21 cellular contexts compared by ENCODE assay signal in genomic region chr11:70296681-70297080, GRCh38. TPM values are rescaled to one million over a fixed set of nuclear protein-coding genes. Genes with fewer than 3 reads are reported as not detected.
DNase-seq lines count a peak whose midpoint lies in the region; ATAC-seq and TF ChIP-seq lines count a peak whose summit lies in the region.
"Had no signal": no experiment of that assay in that cellular context is flagged by ENCODE, and none has a peak within 500 bp of the region (broad histone marks: within the 10 kb centered on the region; RNA-seq: fewer than 3 reads in every experiment).

No MANE protein-coding gene starts in this region.

- DNase-seq in HFFc6 (no peak), brain microvascular endothelial cell (peak; percentile 12), osteoblast (ENCODE audit: insufficient read length, low spot score, missing footprints) (no peak), NCI-H2107 treated with DMSO at 0.1 percent for 48 hours (lab: John Stamatoyannopoulos, UW; ENCODE audit: unreplicated experiment) (no peak)
- DNase-seq: CD8-positive, alpha-beta memory T cell; DMS53; H9; NCI-H1105; NCI-H2029 treated with DMSO at 0.1 percent for 48 hours; NCI-H2171; NCI-H345; NCI-H524; NCI-H774; Right ventricle myocardium superior had no signal

- H3K27ac ChIP-seq in ACC112 (ENCODE audit: low read depth, low read length), result peak overlapping the region; percentile 38; the same call in 1 of the 2 replicates
- H3K27ac ChIP-seq in brain microvascular endothelial cell, result peak overlapping the region; percentile 75
- H3K27ac ChIP-seq in osteoblast (ENCODE audit: low read depth, low read length), result peak overlapping the region; percentile 82
- H3K27ac ChIP-seq: C4-2B, GM23248 had no signal

- no peaks in the 10 kb centered on the region for H3K9me3 Mint-ChIP-seq in HFFc6
- H3K9me3 Mint-ChIP-seq: CD8-positive, alpha-beta memory T cell; IgD-negative memory B cell had no signal

- no peak overlapping the region for H3K4me2 ChIP-seq in osteoblast (ENCODE audit: insufficient read depth, low read length)

- peaks cover 1% of the 10 kb centered on the region; the same call in 1 of the 2 replicates for H3K27me3 Mint-ChIP-seq in HFFc6 (ENCODE audit: insufficient read depth)
- H3K27me3 Mint-ChIP-seq: CD8-positive, alpha-beta memory T cell; IgD-negative memory B cell had no signal

- H4K20me1 ChIP-seq in osteoblast (ENCODE audit: insufficient read depth, low read length), result peaks cover 22% of the 10 kb centered on the region

- H3K4me3 Mint-ChIP-seq in HFFc6, result no peak overlapping the region
- H3K4me3 Mint-ChIP-seq: CD8-positive, alpha-beta memory T cell; H9; IgD-negative memory B cell had no signal

- H2AFZ ChIP-seq in ACC112 (ENCODE audit: low read length, unreplicated experiment), result no peak overlapping the region
- no peak overlapping the region for H2AFZ ChIP-seq in osteoblast (ENCODE audit: low read length)
- H2AFZ ChIP-seq: GM23248 had no signal

- peaks cover 23% of the 10 kb centered on the region for H3K4me1 Mint-ChIP-seq in HFFc6 (ENCODE audit: low read depth)

- peaks cover 16% of the 10 kb centered on the region for H3K36me3 ChIP-seq in ACC112 (ENCODE audit: insufficient read depth, low read length)
- peaks cover 15% of the 10 kb centered on the region for H3K36me3 ChIP-seq in brain microvascular endothelial cell (replicated peaks)
- H3K36me3 ChIP-seq in osteoblast (ENCODE audit: insufficient read depth, low read length), result peaks cover 15% of the 10 kb centered on the region

- peak overlapping the region; percentile 53; the same call in 1 of the 2 replicates for H3K27ac Mint-ChIP-seq in HFFc6
- H3K27ac Mint-ChIP-seq: H9, IgD-negative memory B cell had no signal

- peaks cover 10% of the 10 kb centered on the region for H3K36me3 Mint-ChIP-seq in HFFc6 (ENCODE audit: low read depth)

- H3K27me3 ChIP-seq in ACC112 (ENCODE audit: insufficient read depth, low read length), result no peaks in the 10 kb centered on the region
- H3K27me3 ChIP-seq in brain microvascular endothelial cell (replicated peaks), result no peaks in the 10 kb centered on the region
- no peaks in the 10 kb centered on the region for H3K27me3 ChIP-seq in osteoblast (ENCODE audit: insufficient read depth, low read length)

- no peak for ATAC-seq in HG02884 (IDR thresholded peaks at IDR 0.05; ENCODE audit: unreplicated experiment)
- ATAC-seq in GM19395 (IDR thresholded peaks at IDR 0.05; ENCODE audit: unreplicated experiment), result no peak
- ATAC-seq in HG03342 (IDR thresholded peaks at IDR 0.05; ENCODE audit: unreplicated experiment), result no peak

- H3K4me1 ChIP-seq in ACC112 (ENCODE audit: control insufficient read depth, insufficient read depth, low read length, unreplicated experiment), result peaks cover 7% of the 10 kb centered on the region
- peaks cover 21% of the 10 kb centered on the region for H3K4me1 ChIP-seq in osteoblast (ENCODE audit: insufficient read depth, low read length)

- H3K4me3 ChIP-seq in ACC112 (ENCODE audit: low read depth, low read length), result no peak overlapping the region
- no peak overlapping the region for H3K4me3 ChIP-seq in brain microvascular endothelial cell (ENCODE audit: low read depth, low read length)
- H3K4me3 ChIP-seq in osteoblast (ENCODE audit: insufficient read depth, low read length), result no peak overlapping the region
- H3K4me3 ChIP-seq: GM23248 had no signal

- in situ Hi-C loops in brain microvascular endothelial cell (cut with HindIII; ENCODE audit: low pct_ligation_motif_present, low sequenced_read_pairs), result no loop called here

- H3K79me2 ChIP-seq in ACC112 (ENCODE audit: control insufficient read depth, insufficient read depth, low read length, unreplicated experiment), result peaks cover 33% of the 10 kb centered on the region
- H3K79me2 ChIP-seq in osteoblast (ENCODE audit: insufficient read depth, low read length), result peaks cover 65% of the 10 kb centered on the region

- no peak for TF ChIP-seq CTCF in HFFc6 (IDR thresholded peaks at IDR 0.05)
- no peak for TF ChIP-seq CTCF in brain microvascular endothelial cell (IDR thresholded peaks at IDR 0.05; ENCODE audit: low read depth, low read length, missing control alignments)
- no peak for TF ChIP-seq CTCF in osteoblast (IDR thresholded peaks at IDR 0.05; ENCODE audit: extremely low read depth, low read depth, low read length)

- no peaks in the 10 kb centered on the region for H3K9me3 ChIP-seq in osteoblast (ENCODE audit: low read depth, low read length)

RNA-seq across cellular contexts. Expression of gene PPFIA1, which starts 26.2 kb away (rescaled TPM):
- 10 to 100 TPM; 29.4 to 40.0 (median 32.7) TPM for total RNA-seq in HFFc6 (2021; fragmentation: NEBNext Ultra II Directional; extraction: Animal tissue kit (Norgen Biotek cat#: 25700))
- 93.7 and 110 TPM in 2 replicates for total RNA-seq in osteoblast
